Comparison of ENCODE assay signal across 17 cellular contexts in the genomic region with DNA sequence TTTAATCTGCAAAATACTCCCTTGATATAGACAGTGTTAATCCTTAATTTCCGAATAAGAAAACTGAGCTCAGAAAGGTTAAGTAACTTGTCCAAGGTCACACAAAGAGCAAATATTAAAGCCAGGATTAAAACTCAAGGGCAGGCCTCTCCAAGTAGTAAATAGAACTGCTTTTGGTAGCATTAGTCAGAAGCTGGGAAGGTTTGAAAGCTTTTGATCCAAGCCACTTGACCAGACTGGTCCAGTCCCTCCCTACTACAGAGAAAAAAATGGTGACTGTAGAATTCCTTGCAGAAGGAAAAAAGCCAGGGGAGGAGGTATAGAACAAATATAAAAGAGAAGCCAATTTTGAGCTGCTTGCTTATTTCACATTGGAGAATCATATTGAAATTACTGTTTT.
"Had no signal": no experiment of that assay in that cellular context is flagged by ENCODE, and none has a peak within 500 bp of the region (broad histone marks: within the 10 kb centered on the region; RNA-seq: fewer than 3 reads in every experiment).

No MANE protein-coding gene starts in this region.

- H3K27me3 ChIP-seq: heart left ventricle had no signal

- H3K4me3 ChIP-seq: dorsolateral prefrontal cortex, esophagus squamous epithelium, heart left ventricle, mucosa of descending colon, skin epidermis had no signal

- H3K36me3 ChIP-seq: esophagus squamous epithelium, heart left ventricle, neutrophil had no signal

- DNase-seq: cortex of kidney; dorsolateral prefrontal cortex; effector CD8-positive, alpha-beta T cell; esophagus squamous epithelium; heart left ventricle; hippocampal formation; islet precursor cell; mucosa of descending colon; naive thymus-derived CD8-positive, alpha-beta T cell; posterior cingulate gyrus; stimulated activated CD4-positive, alpha-beta T cell treated with anti-CD3 and anti-CD28 coated beads, Interleukin-12 subunit alpha, Interleukin-12 subunit beta, amount 100 ng/mL, for 4 hours; stimulated activated naive CD4-positive, alpha-beta T cell treated with Interleukin-2 at 50 U/mL for 16 hours; trophoblast cell had no signal

- H3K9me3 ChIP-seq: neutrophil had no signal

- FAIRE-seq: frontal cortex had no signal

- ATAC-seq: heart left ventricle; mucosa of descending colon; naive thymus-derived CD8-positive, alpha-beta T cell; sciatic nerve had no signal

- H3K27ac ChIP-seq: dorsolateral prefrontal cortex, heart left ventricle, neutrophil, skin epidermis had no signal

- H3K4me1 ChIP-seq: heart left ventricle had no signal
